16 cellular contexts compared by ENCODE assay signal in genomic region chr2:52500561-52500960, GRCh38.
"Had no signal": no experiment of that assay in that cellular context is flagged by ENCODE, and none has a peak within 500 bp of the region (broad histone marks: within the 10 kb centered on the region; RNA-seq: fewer than 3 reads in every experiment).

No MANE protein-coding gene starts in this region.

- DNase-seq: activated CD4-positive, alpha-beta T cell treated with anti-CD3 and anti-CD28 coated beads for 1 hour; activated CD4-positive, alpha-beta T cell treated with anti-CD3 and anti-CD28 coated beads, Interleukin-2, amount 50 U/mL, for 4 hours; activated CD8-positive, alpha-beta memory T cell treated with anti-CD3 and anti-CD28 coated beads, Interleukin-2, amount 10 ng/mL, durations not matched to agents 7 days and 5 days; activated naive CD4-positive, alpha-beta T cell treated with anti-CD3 and anti-CD28 coated beads, Interleukin-2, amount 50 U/mL, for 16 hours; activated T-cell treated with anti-CD3 and anti-CD28 coated beads, Interleukin-2, amount 50 U/mL, for 24 hours; dorsolateral prefrontal cortex; endodermal cell; gastrocnemius medialis; islet precursor cell; left lung; mesendoderm; nucleus accumbens; small intestine had no signal

- H3K27me3 ChIP-seq: dorsolateral prefrontal cortex, gastrocnemius medialis, left lung had no signal

- H3K4me1 ChIP-seq: gastrocnemius medialis, left lung had no signal

- H3K36me3 ChIP-seq: gastrocnemius medialis, left lung, thoracic aorta had no signal

- H3K4me3 ChIP-seq: dorsolateral prefrontal cortex, gastrocnemius medialis, left lung, thoracic aorta had no signal

- ATAC-seq: activated CD8-positive, alpha-beta memory T cell treated with anti-CD3 and anti-CD28 coated beads, Interleukin-2, amount 10 ng/mL, durations not matched to agents 7 days and 5 days; gastrocnemius medialis; left lung; natural killer cell treated with Interleukin-12 subunit alpha and Interleukin-12 subunit beta and Interleukin-15 and Interleukin-18, amount 100 ng/mL, for 72 hours had no signal

- H3K9me3 ChIP-seq: gastrocnemius medialis, left lung, thoracic aorta had no signal

- H3K27ac ChIP-seq: dorsolateral prefrontal cortex, gastrocnemius medialis, left lung, thoracic aorta, VCaP had no signal
